In the genomic region with DNA sequence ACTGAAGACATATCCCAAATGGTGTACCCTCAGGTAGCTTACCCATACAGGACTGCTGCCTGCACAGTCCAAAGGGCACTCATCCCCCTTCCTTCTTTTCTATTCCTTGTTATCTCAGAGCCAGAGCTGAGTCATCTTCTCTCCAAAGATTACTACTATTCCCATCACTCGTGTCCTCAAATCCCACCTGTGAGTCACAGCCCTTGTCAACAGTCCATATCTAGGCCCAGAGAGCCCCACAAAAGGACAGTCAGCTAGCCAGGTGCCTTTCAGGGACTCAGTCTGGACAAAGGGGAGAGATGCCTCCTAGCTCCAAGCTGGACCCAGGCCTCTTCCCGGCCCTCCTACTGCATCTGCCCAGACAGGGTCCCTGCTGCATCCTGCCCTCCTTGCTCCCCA, we compare ENCODE assay signal across 14 cellular contexts. TPM values are rescaled to one million over a fixed set of nuclear protein-coding genes. Genes with fewer than 3 reads are reported as not detected.
DNase-seq lines count a peak whose midpoint lies in the region; ATAC-seq and TF ChIP-seq lines count a peak whose summit lies in the region.
"Had no signal": no experiment of that assay in that cellular context is flagged by ENCODE, and none has a peak within 500 bp of the region (broad histone marks: within the 10 kb centered on the region; RNA-seq: fewer than 3 reads in every experiment).

No MANE protein-coding gene starts in this region.

- no TSS peak for BruUV-seq in OCI-LY7 (replicated peaks; lab: Mats Ljungman, UMichigan)
- BruUV-seq in PC-9 (replicated peaks; lab: Mats Ljungman, UMichigan), result no TSS peak

- 95% methylated on average over 2 of the region's 2 CpGs for WGBS in thymus

- no peaks in the 10 kb centered on the region for H3F3A ChIP-seq in PC-9 (ENCODE audit: insufficient read depth, low read depth)

- no peaks in the 10 kb centered on the region for H4K20me1 ChIP-seq in OCI-LY7 (ENCODE audit: insufficient read depth, low read length)
- H4K20me1 ChIP-seq in PC-9 (ENCODE audit: insufficient read depth), result no peaks in the 10 kb centered on the region

- POLR2A ChIA-PET in OCI-LY7 (lab: Charles Lee), result interaction anchor here (0.5 kb wide), 1 partner anchor 14 kb away, joined by 4 read pairs; no protein-coding TSS in a partner anchor
- POLR2A ChIA-PET in PC-9 (lab: Charles Lee; ENCODE audit: unreplicated experiment), result no interaction called here

- intact Hi-C loops in left ventricle myocardium superior (cut with micrococcal nuclease) (no loop called here), Right ventricle myocardium superior (cut with DNase I) (no loop called here), OCI-LY7 (cut with micrococcal nuclease; ENCODE audit: unreplicated experiment) (no loop called here), PC-9 (cut with micrococcal nuclease; ENCODE audit: unreplicated experiment) (no loop called here)

- H3K9me2 ChIP-seq in OCI-LY7 (ENCODE audit: insufficient read depth, low read length) (no peaks in the 10 kb centered on the region), PC-9 (ENCODE audit: insufficient read depth) (no peaks in the 10 kb centered on the region)

- no peak overlapping the region for H2AFZ ChIP-seq in OCI-LY7 (ENCODE audit: low read length)
- H2AFZ ChIP-seq in PC-9, result no peak overlapping the region

- H3K79me2 ChIP-seq in OCI-LY7 (ENCODE audit: insufficient read depth, low read depth, low read length), result no peaks in the 10 kb centered on the region
- H3K79me2 ChIP-seq in PC-9 (ENCODE audit: low read depth), result no peaks in the 10 kb centered on the region

- no peaks in the 10 kb centered on the region for H3K27me3 Mint-ChIP-seq in T-helper 17 cell
- no peaks in the 10 kb centered on the region for H3K27me3 Mint-ChIP-seq in immature natural killer cell (ENCODE audit: low read depth in 3 of 3)

- H3K36me3 ChIP-seq in thymus (ENCODE audit: control insufficient read depth, insufficient read depth) (no peaks in the 10 kb centered on the region), OCI-LY7 (ENCODE audit: insufficient read depth, low read length) (peaks cover 10% of the 10 kb centered on the region; the same call in 1 of the 2 replicates), PC-9 (ENCODE audit: low read depth) (no peaks in the 10 kb centered on the region)
- H3K36me3 ChIP-seq: vagina had no signal

- H3K4me2 ChIP-seq in OCI-LY7 (ENCODE audit: low read length) (no peak overlapping the region), PC-9 (no peak overlapping the region)

- no peaks in the 10 kb centered on the region for H3K27me3 ChIP-seq in thymus (ENCODE audit: control insufficient read depth, insufficient read depth)
- H3K27me3 ChIP-seq in PC-9 (ENCODE audit: insufficient read depth, low read depth), result no peaks in the 10 kb centered on the region
- H3K27me3 ChIP-seq: gastrocnemius medialis, vagina had no signal

- TF ChIP-seq CTCF in OCI-LY7 (conservative IDR thresholded peaks at IDR 0.05; ENCODE audit: low read length) (no peak), PC-9 (conservative IDR thresholded peaks at IDR 0.05) (no peak)

- H3K9me3 Mint-ChIP-seq in immature natural killer cell, result no peaks in the 10 kb centered on the region

- H3K4me3 ChIP-seq in thymus (ENCODE audit: low read length) (no peak overlapping the region), OCI-LY7 (ENCODE audit: low read depth, low read length, poor library complexity, severe bottlenecking) (no peak overlapping the region), PC-9 (no peak overlapping the region)
- H3K4me3 ChIP-seq: gastrocnemius medialis, vagina had no signal

- no peaks in the 10 kb centered on the region for H3K9me3 ChIP-seq in T-helper 17 cell (ENCODE audit: control insufficient read depth, low read length, poor library complexity, severe bottlenecking)
- no peaks in the 10 kb centered on the region for H3K9me3 ChIP-seq in thymus (ENCODE audit: control insufficient read depth)
- H3K9me3 ChIP-seq in OCI-LY7 (ENCODE audit: low read length), result no peaks in the 10 kb centered on the region
- H3K9me3 ChIP-seq in PC-9 (ENCODE audit: insufficient read depth, low read depth), result no peaks in the 10 kb centered on the region
- H3K9me3 ChIP-seq: gastrocnemius medialis, vagina had no signal

- peak overlapping the region; percentile 62 for H3K27ac ChIP-seq in thymus (ENCODE audit: low read depth)
- H3K27ac ChIP-seq in OCI-LY7 (ENCODE audit: low read depth, low read length, poor library complexity, severe bottlenecking), result no peak overlapping the region
- H3K27ac ChIP-seq in PC-9, result no peak overlapping the region
- H3K27ac ChIP-seq: gastrocnemius medialis, vagina had no signal

- ATAC-seq in left ventricle myocardium superior (peak; percentile 14), Right ventricle myocardium superior (ENCODE audit: poor library complexity) (no peak), T-helper 17 cell (no peak)
- ATAC-seq: gastrocnemius medialis, Right ventricle myocardium inferior had no signal

- H3K36me3 Mint-ChIP-seq in T-helper 17 cell (ENCODE audit: low read depth) (peaks cover 3% of the 10 kb centered on the region), immature natural killer cell (peaks cover 0 to 3% (median 0%) of the 10 kb centered on the region in 3 donors)

- H3K4me1 ChIP-seq in thymus (ENCODE audit: control insufficient read depth, insufficient read depth, low read length) (peaks cover 11% of the 10 kb centered on the region), OCI-LY7 (ENCODE audit: insufficient read depth, low read length, poor library complexity, severe bottlenecking) (no peaks in the 10 kb centered on the region), PC-9 (replicated peaks; ENCODE audit: insufficient read depth) (no peaks in the 10 kb centered on the region)
- H3K4me1 ChIP-seq: vagina had no signal

- DNase-seq in left ventricle myocardium superior, result no peak
- DNase-seq in Right ventricle myocardium superior, result no peak
- DNase-seq in T-helper 17 cell, result no peak
- no peak for DNase-seq in immature natural killer cell
- DNase-seq in OCI-LY7 (ENCODE audit: low spot score), result no peak
- no peak for DNase-seq in HuH-7 (ENCODE audit: low spot score)
- no peak for DNase-seq in PC-9
- DNase-seq: DMS79 treated with DMSO at 0.1 percent for 48 hours, gastrocnemius medialis, NCI-H446 had no signal

- peak overlapping the region; percentile 11 for H3K27ac Mint-ChIP-seq in T-helper 17 cell
- peak overlapping the region in 5 of 6 donors; percentile 2 to 79 (median 59) for H3K27ac Mint-ChIP-seq in immature natural killer cell

- CTCF ChIA-PET in OCI-LY7 (lab: Charles Lee; ENCODE audit: unreplicated experiment) (no interaction called here), PC-9 (lab: Charles Lee) (interaction anchor here (0.6 kb wide), 1 partner anchor 207 kb away, joined by 4 read pairs; no protein-coding TSS in a partner anchor)

- H3K4me3 Mint-ChIP-seq in T-helper 17 cell, result no peak overlapping the region
- no peak overlapping the region for H3K4me3 Mint-ChIP-seq in immature natural killer cell

- peaks cover 29% of the 10 kb centered on the region for H3K4me1 Mint-ChIP-seq in T-helper 17 cell
- peaks cover 40 to 50% of the 10 kb centered on the region in 2 donors for H3K4me1 Mint-ChIP-seq in immature natural killer cell

RNA-seq across cellular contexts. Expression of a gene that starts 11.0 kb away (rescaled TPM):
- total RNA-seq in left ventricle myocardium superior (4.1 TPM), Right ventricle myocardium superior (4.4 TPM), T-helper 17 cell (10 to 100 TPM; 11.5 to 13.8 TPM), OCI-LY7 (2022) (24.9 and 26.0 TPM in 2 replicates), PC-9 (2021) (12.3 TPM in 2 replicates)
- polyA plus RNA-seq in immature natural killer cell (10 to 100 TPM; 17.1 to 28.3 (median 17.4) TPM), thymus (12.7 TPM)
- 10.8 and 21.2 TPM in 2 replicates for total RNA-seq in OCI-LY7 (2014; rRNA removed; shearing (Covaris generic))

RNA-seq across cellular contexts. Expression of a gene that starts 20.1 kb away (rescaled TPM):
- not detected for total RNA-seq in left ventricle myocardium superior
- total RNA-seq in Right ventricle myocardium superior, result not detected
- not detected for total RNA-seq in T-helper 17 cell
- polyA plus RNA-seq in immature natural killer cell, result not detected
- not detected for polyA plus RNA-seq in thymus
- total RNA-seq in OCI-LY7 (2014; rRNA removed; shearing (Covaris generic)), result not detected in 2 replicates
- not detected in 2 replicates for total RNA-seq in OCI-LY7 (2022)
- not detected in 2 replicates for total RNA-seq in PC-9 (2021)
- total RNA-seq: gastrocnemius medialis, kidney epithelial cell, Right ventricle myocardium inferior, vagina had no signal

RNA-seq across cellular contexts. Expression of a gene that starts 28.8 kb away (rescaled TPM):
- total RNA-seq in left ventricle myocardium superior, result 40.8 TPM
- 55.4 TPM for total RNA-seq in Right ventricle myocardium superior
- not detected for total RNA-seq in T-helper 17 cell
- polyA plus RNA-seq in immature natural killer cell, result not detected
- polyA plus RNA-seq in thymus, result not detected
- total RNA-seq in OCI-LY7 (2014; rRNA removed; shearing (Covaris generic)), result not detected in 2 replicates
- not detected in 2 replicates for total RNA-seq in OCI-LY7 (2022)
- total RNA-seq in PC-9 (2021), result not detected in 2 replicates
- total RNA-seq: gastrocnemius medialis, kidney epithelial cell, vagina had no signal
